ENCODE assay signal across 2 cellular contexts in genomic region chr3:84918592-84918991, GRCh38. TPM values are rescaled to one million over a fixed set of nuclear protein-coding genes. Genes with fewer than 3 reads are reported as not detected.
"Had no signal": no experiment of that assay in that cellular context is flagged by ENCODE, and none has a peak within 500 bp of the region (broad histone marks: within the 10 kb centered on the region; RNA-seq: fewer than 3 reads in every experiment).

No MANE protein-coding gene starts in this region.

RNA-seq across cellular contexts. Expression of gene CADM2, which starts 40.2 kb away (rescaled TPM):
- total RNA-seq: mammary epithelial cell had no signal
- polyA plus RNA-seq: keratinocyte, mammary epithelial cell had no signal
